Comparison of ENCODE assay signal across 1 cellular context in genomic region chr16:15145418-15146263, GRCh38.
TF ChIP-seq lines count a peak whose summit lies in the region.

No MANE protein-coding gene starts in this region.

TF ChIP-seq in HepG2, 621 proteins besides CTCF, POLR2A, EP300 and RAD21:
- TF ChIP-seq DR1 (CRISPR knock-in tag; IDR thresholded peaks at IDR 0.05), result 0 out of 2 replicates have a peak, but pooled peaks have one; percentile 22
TF ChIP-seq in HepG2: peak in this region for 1; not testable (repeated sequence) for 620.
